Comparison of ENCODE assay signal across 16 cellular contexts in genomic region chr4:42348692-42349091, GRCh38. TPM values are rescaled to one million over a fixed set of nuclear protein-coding genes. Genes with fewer than 3 reads are reported as not detected.
DNase-seq lines count a peak whose midpoint lies in the region; ATAC-seq, FAIRE-seq and TF ChIP-seq lines count a peak whose summit lies in the region.
"Had no signal": no experiment of that assay in that cellular context is flagged by ENCODE, and none has a peak within 500 bp of the region (broad histone marks: within the 10 kb centered on the region; RNA-seq: fewer than 3 reads in every experiment).

No MANE protein-coding gene starts in this region.

- H3K9me2 ChIP-seq in GM23338 (ENCODE audit: insufficient read depth): peaks cover 9% of the 10 kb centered on the region

- H2AFZ ChIP-seq in GM23338: no peak overlapping the region

- peak; percentile 3; the same call in 1 of the 2 replicates for TF ChIP-seq CTCF in BE2C (IDR thresholded peaks at IDR 0.05; ENCODE audit: low read depth, low read length)
- peak; percentile 13 to 38; a peak in 2 of 4 replicates for TF ChIP-seq CTCF in GM23338 (conservative IDR thresholded peaks at IDR 0.05; ENCODE audit: low read depth in 2 of 2)
- no peak for TF ChIP-seq CTCF in heart left ventricle (IDR thresholded peaks at IDR 0.05)
- no peak for TF ChIP-seq CTCF in kidney (IDR thresholded peaks at IDR 0.05; ENCODE audit: borderline replicate concordance, extremely low read depth, insufficient read depth)

- no peak overlapping the region for H3K27ac ChIP-seq in GM23338 (ENCODE audit: low read depth)
- H3K27ac ChIP-seq in heart left ventricle: peak overlapping the region in 3 of 12 donors; percentile 13 to 56 (median 47)
- no peak overlapping the region for H3K27ac ChIP-seq in kidney (ENCODE audit: low read depth in 2 of 2, low read length in 2 of 2)

- H3K9me3 ChIP-seq in BE2C: no peaks in the 10 kb centered on the region
- no peaks in the 10 kb centered on the region for H3K9me3 ChIP-seq in heart left ventricle
- H3K9me3 ChIP-seq in kidney (ENCODE audit: control insufficient read depth in 1 of 2, low read length in 2 of 2): no peaks in the 10 kb centered on the region

- no peaks in the 10 kb centered on the region for H3K36me3 ChIP-seq in BE2C
- H3K36me3 ChIP-seq in GM23338 (ENCODE audit: insufficient read depth): no peaks in the 10 kb centered on the region
- no peaks in the 10 kb centered on the region for H3K36me3 ChIP-seq in heart left ventricle
- H3K36me3 ChIP-seq in kidney (ENCODE audit: control insufficient read depth in 1 of 2, insufficient read depth in 2 of 2, low read length in 2 of 2): no peaks in the 10 kb centered on the region

- no peaks in the 10 kb centered on the region for H4K20me1 ChIP-seq in GM23338 (replicated peaks; ENCODE audit: insufficient read depth)

- H3K4me3 ChIP-seq in BE2C (ENCODE audit: low read depth, low read length) (no peak overlapping the region), GM23338 (no peak overlapping the region), heart left ventricle (no peak overlapping the region), kidney (ENCODE audit: low read length in 2 of 2) (no peak overlapping the region)

- DNase-seq in BE2C (no peak), GM23338 (ENCODE audit: low spot score) (no peak), heart left ventricle (no peak), kidney (peak; percentile 55), HuH-7.5 (ENCODE audit: low spot score) (no peak), NCI-H510A (lab: John Stamatoyannopoulos, UW) (no peak), COLO668 (lab: John Stamatoyannopoulos, UW; ENCODE audit: unreplicated experiment) (no peak)
- DNase-seq: CD8-positive, alpha-beta T cell; DMS53; H7 had no signal

- peaks cover 6% of the 10 kb centered on the region for H3K27me3 Mint-ChIP-seq in GM23338 (ENCODE audit: insufficient read depth, low read depth, poor library complexity)

- 61 to 74% (median 69%) methylated on average over 5 of the region's 5 CpGs for WGBS in heart left ventricle, 4 donors

- H3K36me3 Mint-ChIP-seq in GM23338 (ENCODE audit: low read depth): no peaks in the 10 kb centered on the region
- H3K36me3 Mint-ChIP-seq: CD14-positive monocyte; CD8-positive, alpha-beta T cell had no signal

- no peaks in the 10 kb centered on the region for H3K79me2 ChIP-seq in GM23338 (replicated peaks; ENCODE audit: insufficient read depth)

- intact Hi-C loops in heart left ventricle (cut with DNase I) (no loop called here), kidney (cut with DNase I) (no loop called here)

- H3K4me2 ChIP-seq in GM23338: no peak overlapping the region

- TF ChIP-seq POLR2A in heart left ventricle (IDR thresholded peaks at IDR 0.05): no peak

- H3K9me3 Mint-ChIP-seq in GM23338: no peaks in the 10 kb centered on the region
- H3K9me3 Mint-ChIP-seq: CD8-positive, alpha-beta T cell had no signal

- H3K4me1 ChIP-seq in BE2C: peaks cover 7% of the 10 kb centered on the region
- H3K4me1 ChIP-seq in GM23338 (ENCODE audit: insufficient read depth): peaks cover 5% of the 10 kb centered on the region; the same call in 1 of the 2 replicates
- peaks cover 0 to 6% (median 2%) of the 10 kb centered on the region in 12 donors for H3K4me1 ChIP-seq in heart left ventricle
- peaks cover 0 to 2% of the 10 kb centered on the region in 2 donors for H3K4me1 ChIP-seq in kidney (ENCODE audit: control insufficient read depth in 1 of 2, insufficient read depth in 1 of 2, low read depth in 1 of 2, low read length in 2 of 2)

- H3K9ac ChIP-seq in kidney (ENCODE audit: low read length in 2 of 2): no peak overlapping the region

- H3K27me3 ChIP-seq in BE2C (no peaks in the 10 kb centered on the region), GM23338 (ENCODE audit: insufficient read depth) (no peaks in the 10 kb centered on the region), heart left ventricle (no peaks in the 10 kb centered on the region)

- no peak overlapping the region for H3K4me3 Mint-ChIP-seq in GM23338
- H3K4me3 Mint-ChIP-seq: CD14-positive monocyte; CD8-positive, alpha-beta T cell had no signal

- no peak for FAIRE-seq in kidney (lab: Jason Lieb, UNC)
- FAIRE-seq: A204.1, GM18507, HepG2, HTR-8/SVneo had no signal

- ATAC-seq in GM23338 (no peak), heart left ventricle (peak; percentile 35 to 75 (median 56)), HG02759 (IDR thresholded peaks at IDR 0.05; ENCODE audit: unreplicated experiment) (no peak)
- ATAC-seq: CD8-positive, alpha-beta T cell; HepG2 had no signal

- H3K27ac Mint-ChIP-seq in GM23338: no peak overlapping the region
- H3K27ac Mint-ChIP-seq: CD8-positive, alpha-beta T cell had no signal

- H3K4me1 Mint-ChIP-seq in GM23338: peaks cover 5% of the 10 kb centered on the region; the same call in 2 of the 3 replicates

- 0 out of 2 replicates have a peak, but pooled peaks cover 5% of the 10 kb centered on the region for H3F3A ChIP-seq in GM23338 (replicated peaks; ENCODE audit: low read depth)

TF ChIP-seq in GM23338, 12 proteins besides CTCF, POLR2A, EP300 and RAD21 (continues in another document):
- no peak for TF ChIP-seq EZH2phosphoT487 (IDR thresholded peaks at IDR 0.05; ENCODE audit: unreplicated experiment)
- TF ChIP-seq, protein P1, sequence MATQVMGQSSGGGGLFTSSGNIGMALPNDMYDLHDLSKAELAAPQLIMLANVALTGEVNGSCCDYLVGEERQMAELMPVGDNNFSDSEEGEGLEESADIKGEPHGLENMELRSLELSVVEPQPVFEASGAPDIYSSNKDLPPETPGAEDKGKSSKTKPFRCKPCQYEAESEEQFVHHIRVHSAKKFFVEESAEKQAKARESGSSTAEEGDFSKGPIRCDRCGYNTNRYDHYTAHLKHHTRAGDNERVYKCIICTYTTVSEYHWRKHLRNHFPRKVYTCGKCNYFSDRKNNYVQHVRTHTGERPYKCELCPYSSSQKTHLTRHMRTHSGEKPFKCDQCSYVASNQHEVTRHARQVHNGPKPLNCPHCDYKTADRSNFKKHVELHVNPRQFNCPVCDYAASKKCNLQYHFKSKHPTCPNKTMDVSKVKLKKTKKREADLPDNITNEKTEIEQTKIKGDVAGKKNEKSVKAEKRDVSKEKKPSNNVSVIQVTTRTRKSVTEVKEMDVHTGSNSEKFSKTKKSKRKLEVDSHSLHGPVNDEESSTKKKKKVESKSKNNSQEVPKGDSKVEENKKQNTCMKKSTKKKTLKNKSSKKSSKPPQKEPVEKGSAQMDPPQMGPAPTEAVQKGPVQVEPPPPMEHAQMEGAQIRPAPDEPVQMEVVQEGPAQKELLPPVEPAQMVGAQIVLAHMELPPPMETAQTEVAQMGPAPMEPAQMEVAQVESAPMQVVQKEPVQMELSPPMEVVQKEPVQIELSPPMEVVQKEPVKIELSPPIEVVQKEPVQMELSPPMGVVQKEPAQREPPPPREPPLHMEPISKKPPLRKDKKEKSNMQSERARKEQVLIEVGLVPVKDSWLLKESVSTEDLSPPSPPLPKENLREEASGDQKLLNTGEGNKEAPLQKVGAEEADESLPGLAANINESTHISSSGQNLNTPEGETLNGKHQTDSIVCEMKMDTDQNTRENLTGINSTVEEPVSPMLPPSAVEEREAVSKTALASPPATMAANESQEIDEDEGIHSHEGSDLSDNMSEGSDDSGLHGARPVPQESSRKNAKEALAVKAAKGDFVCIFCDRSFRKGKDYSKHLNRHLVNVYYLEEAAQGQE (IDR thresholded peaks at IDR 0.05; ENCODE audit: unreplicated experiment): no peak
- TF ChIP-seq JUNB (IDR thresholded peaks at IDR 0.05; ENCODE audit: unreplicated experiment): no peak
- TF ChIP-seq ETS1 (IDR thresholded peaks at IDR 0.05): no peak

RNA-seq across cellular contexts. Expression of gene SHISA3, which starts 48.6 kb away (rescaled TPM):
- 3.8 TPM for polyA plus RNA-seq in BE2C (2012; ENCODE audit: insufficient read depth, insufficient read length, low read depth)
- total RNA-seq in GM23338 (2014; rRNA removed; shearing (Covaris generic)): 4.4 and 6.6 TPM in 2 replicates
- polyA plus RNA-seq in GM23338 (2016; fragmentation: Nextera tagmentation; extraction: Ambion mirVana): 3.5 and 5.0 TPM in 2 replicates
- total RNA-seq in heart left ventricle: 10 to 100 TPM in 2 of 9 donors, 1 to 10 TPM in 7; 1.2 to 16.4 (median 1.8) TPM
- polyA plus RNA-seq in heart left ventricle: 1 to 10 TPM; 7.2 to 9.6 TPM
- 31.7 TPM for total RNA-seq in kidney
- polyA plus RNA-seq in kidney (ENCODE audit: insufficient read depth, low read depth, low replicate concordance): 20.3 TPM
- total RNA-seq: CD8-positive, alpha-beta T cell; HepG2 had no signal
- polyA plus RNA-seq: CD14-positive monocyte, HepG2 had no signal

Comparison
In these comparisons a context has a peak if more than half of its experiments do, and no peak if none do; other contexts are left out.
1. CTCF ChIP-seq: peak in BE2C (single experiment) and GM23338 (2 of 2); none in heart left ventricle (0 of 12) and kidney (single experiment).
2. ATAC-seq: peak in heart left ventricle (4 of 4); none in GM23338 (single experiment) and HG02759 (single experiment).